14 cellular contexts compared by ENCODE assay signal in the genomic region with DNA sequence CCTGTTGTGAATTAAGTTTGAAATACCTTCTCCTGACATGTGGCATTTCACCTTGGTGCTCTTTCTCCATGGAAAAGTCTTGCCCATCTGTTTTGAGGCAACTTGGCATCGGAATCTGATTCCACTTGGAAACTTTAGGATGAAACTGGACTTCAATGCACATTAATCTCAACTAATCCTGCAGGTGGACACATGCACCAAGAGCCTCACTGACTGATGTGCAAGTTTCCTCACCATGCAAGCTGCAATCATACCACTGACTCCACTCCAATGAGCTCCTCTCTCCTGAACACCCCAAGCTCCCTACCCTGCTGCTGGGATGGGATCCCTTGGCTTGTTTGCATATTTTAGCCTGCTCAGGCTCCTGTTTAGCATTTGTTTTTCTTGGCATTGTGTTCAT.
A peak's percentile ranks its signal among the peaks of the same experiment; 100 is the strongest.
DNase-seq lines count a peak whose midpoint lies in the region; ATAC-seq and TF ChIP-seq lines count a peak whose summit lies in the region.
"Had no signal": no experiment of that assay in that cellular context is flagged by ENCODE, and none has a peak within 500 bp of the region (broad histone marks: within the 10 kb centered on the region; RNA-seq: fewer than 3 reads in every experiment).

No MANE protein-coding gene starts in this region.

- no peak overlapping the region for H3K27ac ChIP-seq in esophagus muscularis mucosa (replicated peaks in 1 of 4)
- H3K27ac ChIP-seq: BLaER1 had no signal

- TF ChIP-seq POLR2A in esophagus muscularis mucosa (IDR thresholded peaks at IDR 0.05; ENCODE audit: low read depth) = no peak

- TF ChIP-seq CTCF in esophagus muscularis mucosa (IDR thresholded peaks at IDR 0.05) = no peak

- no peaks in the 10 kb centered on the region for H3K36me3 ChIP-seq in esophagus muscularis mucosa
- H3K36me3 ChIP-seq: BLaER1 had no signal

- intact Hi-C loops in esophagus muscularis mucosa (cut with DNase I) = no loop called here

- 60% methylated on average over 1 of the region's 1 CpG for WGBS in esophagus muscularis mucosa

- no peaks in the 10 kb centered on the region for H3K27me3 ChIP-seq in esophagus muscularis mucosa
- H3K27me3 ChIP-seq: BLaER1 had no signal

- no peak for TF ChIP-seq EP300 in esophagus muscularis mucosa (IDR thresholded peaks at IDR 0.05)

- H3K9me3 ChIP-seq in esophagus muscularis mucosa = no peaks in the 10 kb centered on the region
- H3K9me3 ChIP-seq: BLaER1, Caco-2 had no signal

- H3K4me3 ChIP-seq in esophagus muscularis mucosa = no peak overlapping the region
- H3K4me3 ChIP-seq: BLaER1, GM12878 had no signal

- DNase-seq in DMS 273 (lab: John Stamatoyannopoulos, UW; ENCODE audit: unreplicated experiment) = peak; percentile 57
- peak; percentile 36 for DNase-seq in LHCN-M2 (ENCODE audit: low read depth)
- DNase-seq in esophagus muscularis mucosa (ENCODE audit: extremely low spot score) = peak; percentile 62
- DNase-seq in HuH-7.5 (ENCODE audit: low spot score) = no peak
- DNase-seq in MV-4-11 (lab: John Stamatoyannopoulos, UW) = no peak
- DNase-seq: AML-193; Caco-2; CD8-positive, alpha-beta memory T cell; GOT3; H9 had no signal

- H3K4me1 ChIP-seq in esophagus muscularis mucosa = peaks cover 0 to 11% (median 10%) of the 10 kb centered on the region in 4 donors
- H3K4me1 ChIP-seq: BLaER1 had no signal

- no peak for ATAC-seq in HG03342 (IDR thresholded peaks at IDR 0.05; ENCODE audit: unreplicated experiment)
- ATAC-seq in GM18520 (IDR thresholded peaks at IDR 0.05; ENCODE audit: unreplicated experiment) = no peak
- ATAC-seq: GM12878 had no signal

Comparison
In these comparisons a context has a peak if more than half of its experiments do, and no peak if none do; other contexts are left out.
1. DNase-seq: peak in DMS 273 (single experiment), LHCN-M2 (single experiment) and esophagus muscularis mucosa (single experiment); none in HuH-7.5 (single experiment) and MV-4-11 (single experiment).